ENCODE assay signal across 12 cellular contexts in genomic region chr18:49621851-49622351, GRCh38.
"Had no signal": no experiment of that assay in that cellular context is flagged by ENCODE, and none has a peak within 500 bp of the region (broad histone marks: within the 10 kb centered on the region; RNA-seq: fewer than 3 reads in every experiment).

No MANE protein-coding gene starts in this region.

- H3K4me3 ChIP-seq: heart right ventricle, ovary had no signal

- DNase-seq: activated CD4-positive, alpha-beta T cell treated with anti-CD3 and anti-CD28 coated beads, Interleukin-2, amount 50 U/mL, for 4 hours; activated CD4-positive, CD25-positive, alpha-beta regulatory T cell treated with anti-CD3 and anti-CD28 coated beads, Interleukin-2, amount 50 U/mL, for 72 hours; activated CD8-positive, alpha-beta memory T cell treated with anti-CD3 and anti-CD28 coated beads, Interleukin-2, amount 10 ng/mL, durations not matched to agents 7 days and 5 days; activated effector memory CD4-positive, alpha-beta T cell treated with anti-CD3 and anti-CD28 coated beads, Interleukin-2, amount 50 U/mL, for 16 hours; activated T-cell treated with anti-CD3 and anti-CD28 coated beads, Interleukin-2, amount 50 U/mL, for 4 hours; heart right ventricle; kidney; midbrain; naive thymus-derived CD8-positive, alpha-beta T cell; ovary; stimulated activated CD4-positive, alpha-beta T cell treated with anti-CD3 and anti-CD28 coated beads, Interleukin-2, amount 100 ng/mL, for 48 hours; stimulated activated naive CD4-positive, alpha-beta T cell treated with Interleukin-2 at 50 U/mL for 16 hours had no signal

- H3K36me3 ChIP-seq: heart right ventricle, ovary had no signal

- ATAC-seq: activated CD8-positive, alpha-beta memory T cell treated with anti-CD3 and anti-CD28 coated beads, Interleukin-2, amount 10 ng/mL, durations not matched to agents 7 days and 5 days; activated T-cell treated with anti-CD3 and anti-CD28 coated beads, Interleukin-2, amount 50 U/mL, for 4 hours; heart right ventricle; naive thymus-derived CD8-positive, alpha-beta T cell had no signal

- H3K27ac ChIP-seq: heart right ventricle, ovary had no signal

- H3K27me3 ChIP-seq: ovary had no signal

- H3K9me3 ChIP-seq: heart right ventricle, ovary had no signal
